In the genomic region with DNA sequence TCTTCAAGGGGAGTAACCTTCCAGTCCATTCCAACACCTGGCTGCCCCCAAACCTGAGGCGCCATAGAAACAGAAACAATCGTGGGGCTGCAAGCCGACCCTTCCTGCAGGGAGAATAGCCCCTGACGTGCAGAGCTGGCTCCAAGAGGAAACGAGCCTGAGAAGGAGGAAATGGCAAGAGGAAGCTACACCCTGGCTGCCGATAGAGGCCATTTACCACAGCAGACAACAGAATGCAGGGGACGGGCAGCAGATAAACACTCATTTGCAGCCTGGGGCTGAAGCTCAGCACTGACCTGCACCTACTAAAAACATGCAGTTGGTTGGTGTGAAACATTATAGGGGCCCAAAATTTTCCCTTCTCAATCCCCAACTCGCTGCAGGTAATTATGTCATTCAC, we compare ENCODE assay signal across 2 cellular contexts.
A peak's percentile ranks its signal among the peaks of the same experiment; 100 is the strongest.
TF ChIP-seq lines count a peak whose summit lies in the region.

No MANE protein-coding gene starts in this region.

TF ChIP-seq in liver, 16 proteins besides CTCF, POLR2A, EP300 and RAD21:
- TF ChIP-seq NR2F2 (IDR thresholded peaks at IDR 0.05) (peak; percentile 87), YY1 (IDR thresholded peaks at IDR 0.05) (peak; percentile 27), EGR1 (IDR thresholded peaks at IDR 0.05; ENCODE audit: low read depth in 2 of 2) (peak in 1 of 2 donors; percentile 35), MAX (IDR thresholded peaks at IDR 0.05) (peak; percentile 79), FOXA1 (IDR thresholded peaks at IDR 0.05) (no peak)

TF ChIP-seq in HepG2, 621 proteins besides CTCF, POLR2A, EP300 and RAD21:
- TF ChIP-seq ZSCAN31 (CRISPR knock-in tag; IDR thresholded peaks at IDR 0.05; ENCODE audit: low read depth) (no peak), RNF2 (conservative IDR thresholded peaks at IDR 0.05; ENCODE audit: low read depth) (no peak), ZC3H4 (CRISPR knock-in tag; IDR thresholded peaks at IDR 0.05; ENCODE audit: borderline replicate concordance) (no peak), U2AF1 (optimal IDR thresholded peaks at IDR 0.05; ENCODE audit: low read depth, low read length) (no peak), PLRG1 (conservative IDR thresholded peaks at IDR 0.05) (no peak), KDM6A (CRISPR knock-in tag; IDR thresholded peaks at IDR 0.05; ENCODE audit: low read depth) (no peak), ZNF407 (CRISPR knock-in tag; IDR thresholded peaks at IDR 0.05; ENCODE audit: not compliant biosample characterization) (no peak)
- TF ChIP-seq, protein P1, sequence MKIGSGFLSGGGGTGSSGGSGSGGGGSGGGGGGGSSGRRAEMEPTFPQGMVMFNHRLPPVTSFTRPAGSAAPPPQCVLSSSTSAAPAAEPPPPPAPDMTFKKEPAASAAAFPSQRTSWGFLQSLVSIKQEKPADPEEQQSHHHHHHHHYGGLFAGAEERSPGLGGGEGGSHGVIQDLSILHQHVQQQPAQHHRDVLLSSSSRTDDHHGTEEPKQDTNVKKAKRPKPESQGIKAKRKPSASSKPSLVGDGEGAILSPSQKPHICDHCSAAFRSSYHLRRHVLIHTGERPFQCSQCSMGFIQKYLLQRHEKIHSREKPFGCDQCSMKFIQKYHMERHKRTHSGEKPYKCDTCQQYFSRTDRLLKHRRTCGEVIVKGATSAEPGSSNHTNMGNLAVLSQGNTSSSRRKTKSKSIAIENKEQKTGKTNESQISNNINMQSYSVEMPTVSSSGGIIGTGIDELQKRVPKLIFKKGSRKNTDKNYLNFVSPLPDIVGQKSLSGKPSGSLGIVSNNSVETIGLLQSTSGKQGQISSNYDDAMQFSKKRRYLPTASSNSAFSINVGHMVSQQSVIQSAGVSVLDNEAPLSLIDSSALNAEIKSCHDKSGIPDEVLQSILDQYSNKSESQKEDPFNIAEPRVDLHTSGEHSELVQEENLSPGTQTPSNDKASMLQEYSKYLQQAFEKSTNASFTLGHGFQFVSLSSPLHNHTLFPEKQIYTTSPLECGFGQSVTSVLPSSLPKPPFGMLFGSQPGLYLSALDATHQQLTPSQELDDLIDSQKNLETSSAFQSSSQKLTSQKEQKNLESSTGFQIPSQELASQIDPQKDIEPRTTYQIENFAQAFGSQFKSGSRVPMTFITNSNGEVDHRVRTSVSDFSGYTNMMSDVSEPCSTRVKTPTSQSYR (CRISPR knock-in tag; IDR thresholded peaks at IDR 0.05; ENCODE audit: borderline replicate concordance), result no peak
